In genomic region chr5:88691945-88692868, GRCh38 we compare ENCODE assay signal across 1 cellular context.
TF ChIP-seq lines count a peak whose summit lies in the region.

No MANE protein-coding gene starts in this region.

TF ChIP-seq in WTC11, 78 proteins besides CTCF, POLR2A, EP300 and RAD21 (continued from another document):
- TF ChIP-seq, protein P1, sequence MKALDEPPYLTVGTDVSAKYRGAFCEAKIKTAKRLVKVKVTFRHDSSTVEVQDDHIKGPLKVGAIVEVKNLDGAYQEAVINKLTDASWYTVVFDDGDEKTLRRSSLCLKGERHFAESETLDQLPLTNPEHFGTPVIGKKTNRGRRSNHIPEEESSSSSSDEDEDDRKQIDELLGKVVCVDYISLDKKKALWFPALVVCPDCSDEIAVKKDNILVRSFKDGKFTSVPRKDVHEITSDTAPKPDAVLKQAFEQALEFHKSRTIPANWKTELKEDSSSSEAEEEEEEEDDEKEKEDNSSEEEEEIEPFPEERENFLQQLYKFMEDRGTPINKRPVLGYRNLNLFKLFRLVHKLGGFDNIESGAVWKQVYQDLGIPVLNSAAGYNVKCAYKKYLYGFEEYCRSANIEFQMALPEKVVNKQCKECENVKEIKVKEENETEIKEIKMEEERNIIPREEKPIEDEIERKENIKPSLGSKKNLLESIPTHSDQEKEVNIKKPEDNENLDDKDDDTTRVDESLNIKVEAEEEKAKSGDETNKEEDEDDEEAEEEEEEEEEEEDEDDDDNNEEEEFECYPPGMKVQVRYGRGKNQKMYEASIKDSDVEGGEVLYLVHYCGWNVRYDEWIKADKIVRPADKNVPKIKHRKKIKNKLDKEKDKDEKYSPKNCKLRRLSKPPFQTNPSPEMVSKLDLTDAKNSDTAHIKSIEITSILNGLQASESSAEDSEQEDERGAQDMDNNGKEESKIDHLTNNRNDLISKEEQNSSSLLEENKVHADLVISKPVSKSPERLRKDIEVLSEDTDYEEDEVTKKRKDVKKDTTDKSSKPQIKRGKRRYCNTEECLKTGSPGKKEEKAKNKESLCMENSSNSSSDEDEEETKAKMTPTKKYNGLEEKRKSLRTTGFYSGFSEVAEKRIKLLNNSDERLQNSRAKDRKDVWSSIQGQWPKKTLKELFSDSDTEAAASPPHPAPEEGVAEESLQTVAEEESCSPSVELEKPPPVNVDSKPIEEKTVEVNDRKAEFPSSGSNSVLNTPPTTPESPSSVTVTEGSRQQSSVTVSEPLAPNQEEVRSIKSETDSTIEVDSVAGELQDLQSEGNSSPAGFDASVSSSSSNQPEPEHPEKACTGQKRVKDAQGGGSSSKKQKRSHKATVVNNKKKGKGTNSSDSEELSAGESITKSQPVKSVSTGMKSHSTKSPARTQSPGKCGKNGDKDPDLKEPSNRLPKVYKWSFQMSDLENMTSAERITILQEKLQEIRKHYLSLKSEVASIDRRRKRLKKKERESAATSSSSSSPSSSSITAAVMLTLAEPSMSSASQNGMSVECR (CRISPR knock-in tag; IDR thresholded peaks at IDR 0.05; ENCODE audit: borderline replicate concordance), result no peak
- TF ChIP-seq ZNF671 (CRISPR knock-in tag; IDR thresholded peaks at IDR 0.05) (no peak), CBFB (CRISPR knock-in tag; IDR thresholded peaks at IDR 0.05; ENCODE audit: low read depth) (no peak), TCF7 (CRISPR knock-in tag; IDR thresholded peaks at IDR 0.05; ENCODE audit: low read depth) (no peak), JAZF1 (CRISPR knock-in tag; IDR thresholded peaks at IDR 0.05) (no peak), ZNF532 (CRISPR knock-in tag; IDR thresholded peaks at IDR 0.05; ENCODE audit: borderline replicate concordance) (no peak), E2F5 (CRISPR knock-in tag; IDR thresholded peaks at IDR 0.05) (no peak), NFATC4 (CRISPR knock-in tag; IDR thresholded peaks at IDR 0.05) (no peak)
- TF ChIP-seq, protein P2, sequence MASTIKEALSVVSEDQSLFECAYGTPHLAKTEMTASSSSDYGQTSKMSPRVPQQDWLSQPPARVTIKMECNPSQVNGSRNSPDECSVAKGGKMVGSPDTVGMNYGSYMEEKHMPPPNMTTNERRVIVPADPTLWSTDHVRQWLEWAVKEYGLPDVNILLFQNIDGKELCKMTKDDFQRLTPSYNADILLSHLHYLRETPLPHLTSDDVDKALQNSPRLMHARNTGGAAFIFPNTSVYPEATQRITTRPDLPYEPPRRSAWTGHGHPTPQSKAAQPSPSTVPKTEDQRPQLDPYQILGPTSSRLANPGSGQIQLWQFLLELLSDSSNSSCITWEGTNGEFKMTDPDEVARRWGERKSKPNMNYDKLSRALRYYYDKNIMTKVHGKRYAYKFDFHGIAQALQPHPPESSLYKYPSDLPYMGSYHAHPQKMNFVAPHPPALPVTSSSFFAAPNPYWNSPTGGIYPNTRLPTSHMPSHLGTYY (CRISPR knock-in tag; IDR thresholded peaks at IDR 0.05), result no peak
- TF ChIP-seq, protein P3, sequence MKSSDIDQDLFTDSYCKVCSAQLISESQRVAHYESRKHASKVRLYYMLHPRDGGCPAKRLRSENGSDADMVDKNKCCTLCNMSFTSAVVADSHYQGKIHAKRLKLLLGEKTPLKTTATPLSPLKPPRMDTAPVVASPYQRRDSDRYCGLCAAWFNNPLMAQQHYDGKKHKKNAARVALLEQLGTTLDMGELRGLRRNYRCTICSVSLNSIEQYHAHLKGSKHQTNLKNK (CRISPR knock-in tag; IDR thresholded peaks at IDR 0.05), result no peak
- TF ChIP-seq, protein P4, sequence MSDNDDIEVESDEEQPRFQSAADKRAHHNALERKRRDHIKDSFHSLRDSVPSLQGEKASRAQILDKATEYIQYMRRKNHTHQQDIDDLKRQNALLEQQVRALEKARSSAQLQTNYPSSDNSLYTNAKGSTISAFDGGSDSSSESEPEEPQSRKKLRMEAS (CRISPR knock-in tag; IDR thresholded peaks at IDR 0.05), result no peak
